Comparison of ENCODE assay signal across 8 cellular contexts in the genomic region with DNA sequence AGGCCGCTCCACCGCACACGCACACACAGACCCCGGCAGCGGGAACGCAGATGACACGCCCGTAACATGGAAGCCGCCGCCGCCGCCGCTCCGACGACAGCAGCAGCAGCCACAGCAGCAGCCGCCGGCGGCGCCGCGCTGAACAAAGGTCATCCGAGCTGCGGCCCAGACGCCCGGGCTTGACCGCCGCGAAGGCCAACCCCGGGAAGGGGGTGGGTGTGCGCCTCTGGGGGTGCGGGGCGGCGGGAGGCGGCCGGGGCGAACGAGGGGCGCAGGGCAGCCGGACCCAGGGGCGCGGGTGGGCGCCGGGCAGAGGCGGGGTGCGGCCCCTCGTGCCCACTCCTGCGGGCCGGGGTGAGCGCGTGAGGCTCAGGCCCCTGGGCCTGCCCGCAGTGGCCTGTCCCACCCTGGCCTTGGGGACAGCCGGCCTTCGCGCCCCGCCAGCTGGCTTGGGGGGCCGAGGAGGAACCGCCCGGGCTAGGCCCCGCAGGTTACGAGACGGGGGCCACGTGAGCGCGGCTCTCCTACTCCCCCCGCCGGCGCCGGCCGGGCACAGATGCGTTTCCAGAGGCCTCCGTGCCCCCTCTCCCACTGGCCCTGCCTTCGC. TPM values are rescaled to one million over a fixed set of nuclear protein-coding genes. Genes with fewer than 3 reads are reported as not detected.
DNase-seq lines count a peak whose midpoint lies in the region; ATAC-seq and TF ChIP-seq lines count a peak whose summit lies in the region.

No MANE protein-coding gene starts in this region.

- TF ChIP-seq CTCF in GM10266 (IDR thresholded peaks at IDR 0.05; ENCODE audit: control insufficient read depth, insufficient read depth, low read depth, missing control alignments) (no peak), endodermal cell (conservative IDR thresholded peaks at IDR 0.05) (no peak)

- peak overlapping the region; percentile 96 for H3K27ac Mint-ChIP-seq in endodermal cell

- H3K9me3 Mint-ChIP-seq in endodermal cell, result peaks cover 7% of the 10 kb centered on the region

- H3K4me1 ChIP-seq in endodermal cell (ENCODE audit: control insufficient read depth, insufficient read depth, low read length) (peaks cover 16% of the 10 kb centered on the region), mesodermal cell (ENCODE audit: control insufficient read depth, insufficient read depth, low read length, poor library complexity, severe bottlenecking) (peaks cover 46% of the 10 kb centered on the region)

- H3K27me3 Mint-ChIP-seq in endodermal cell (ENCODE audit: insufficient read depth), result no peaks in the 10 kb centered on the region

- peak overlapping the region; percentile 78 for H3K4me3 Mint-ChIP-seq in endodermal cell

- peaks cover 25% of the 10 kb centered on the region for H3K36me3 Mint-ChIP-seq in endodermal cell (ENCODE audit: low read depth)

- H3K9me3 ChIP-seq in endodermal cell (ENCODE audit: control insufficient read depth, low read length) (peaks cover 9% of the 10 kb centered on the region), mesodermal cell (ENCODE audit: control insufficient read depth, low read length) (peaks cover 11% of the 10 kb centered on the region)

- WGBS in endodermal cell (ENCODE audit: insufficient coverage in 1 of 2, insufficient read length in 1 of 2), 2 experiments, result 0% methylated on average over 10 to 67 of the region's 72 CpGs
- WGBS in mesodermal cell (ENCODE audit: insufficient coverage in 2 of 2), 2 experiments, result 1 to 3% methylated on average over 31 to 58 of the region's 72 CpGs

- peaks cover 78% of the 10 kb centered on the region for H3K4me1 Mint-ChIP-seq in endodermal cell

- H3K27me3 ChIP-seq in endodermal cell (ENCODE audit: control insufficient read depth, insufficient read depth, low read length, poor library complexity, severe bottlenecking), result no peaks in the 10 kb centered on the region

- H3K4me3 ChIP-seq in endodermal cell (ENCODE audit: low read length) (no peak overlapping the region), mesodermal cell (ENCODE audit: extremely low read depth, insufficient read depth, low read length, poor library complexity, severe bottlenecking) (peak overlapping the region; percentile 41)

- peak overlapping the region; percentile 90 for H3K9ac ChIP-seq in endodermal cell (ENCODE audit: extremely low read depth, low read length, poor library complexity, severe bottlenecking)

- peak overlapping the region; percentile 98 for H3K27ac ChIP-seq in endodermal cell (ENCODE audit: low read depth, low read length)
- peak overlapping the region; percentile 99 for H3K27ac ChIP-seq in mesodermal cell (ENCODE audit: low read depth, low read length, severe bottlenecking)

- H3K36me3 ChIP-seq in endodermal cell (ENCODE audit: control insufficient read depth, insufficient read depth, low read length) (peaks cover 37% of the 10 kb centered on the region), mesodermal cell (ENCODE audit: control insufficient read depth, insufficient read depth, low read length) (peaks cover 23% of the 10 kb centered on the region)

- DNase-seq in GM10266 (ENCODE audit: extremely low spot score), result peak; percentile 68
- peak; percentile 25 for DNase-seq in activated CD4-positive, alpha-beta T cell treated with anti-CD3 and anti-CD28 coated beads for 1 hour
- peak; percentile 65 for DNase-seq in endodermal cell
- peak; percentile 29 for DNase-seq in superior temporal gyrus (ENCODE audit: extremely low spot score)
- no peak for DNase-seq in effector CD8-positive, alpha-beta T cell (lab: John Stamatoyannopoulos, UW)
- no peak for DNase-seq in NCI-H1048 (lab: John Stamatoyannopoulos, UW)

- peak; percentile 49 for ATAC-seq in HG03045 (IDR thresholded peaks at IDR 0.05; ENCODE audit: unreplicated experiment)

RNA-seq across cellular contexts. Expression of a gene that starts 1.0 kb away (rescaled TPM):
- 100 to 1,000 TPM; 138 to 207 TPM for total RNA-seq in endodermal cell
- 164 TPM for polyA plus RNA-seq in endodermal cell (2013, experiment 1 of 2)
- polyA plus RNA-seq in endodermal cell (2013, experiment 2 of 2), result 157 TPM
- 103 TPM for polyA plus RNA-seq in mesodermal cell (2013, experiment 1 of 2)
- polyA plus RNA-seq in mesodermal cell (2013, experiment 2 of 2), result 94.7 TPM

Comparison
In these comparisons a context has a peak if more than half of its experiments do, and no peak if none do; other contexts are left out.
1. DNase-seq: peak in GM10266 (single experiment), activated CD4-positive, alpha-beta T cell treated with anti-CD3 and anti-CD28 coated beads for 1 hour (single experiment), endodermal cell (single experiment) and superior temporal gyrus (single experiment); none in effector CD8-positive, alpha-beta T cell (single experiment) and NCI-H1048 (single experiment).